13 cellular contexts compared by ENCODE assay signal in genomic region chr10:127041561-127041960, GRCh38.
DNase-seq lines count a peak whose midpoint lies in the region; ATAC-seq and TF ChIP-seq lines count a peak whose summit lies in the region.
"Had no signal": no experiment of that assay in that cellular context is flagged by ENCODE, and none has a peak within 500 bp of the region (broad histone marks: within the 10 kb centered on the region; RNA-seq: fewer than 3 reads in every experiment).

No MANE protein-coding gene starts in this region.

- ATAC-seq in left lung (peak; percentile 47), GM21825 (IDR thresholded peaks at IDR 0.05; ENCODE audit: unreplicated experiment) (no peak)
- ATAC-seq: stimulated activated memory B cell treated with anti-CD40 and anti-IgM and Interleukin-4, amounts not matched to agents 10 μg/mL and 1 μg/mL and 100 μg/mL, for 72 hours had no signal

- no peaks in the 10 kb centered on the region for H3K4me1 ChIP-seq in left lung
- H3K4me1 ChIP-seq: vagina had no signal

- no peaks in the 10 kb centered on the region for H3K9me3 ChIP-seq in left lung
- H3K9me3 ChIP-seq: vagina had no signal

- no peaks in the 10 kb centered on the region for H3K27me3 ChIP-seq in left lung
- H3K27me3 ChIP-seq: vagina had no signal

- intact Hi-C loops in left lung (cut with DNase I): no loop called here

- no peak overlapping the region for H3K4me3 ChIP-seq in choroid plexus epithelial cell (ENCODE audit: low read depth, low read length)
- no peak overlapping the region for H3K4me3 ChIP-seq in left lung
- H3K4me3 ChIP-seq: vagina had no signal

- peaks cover 0 to 43% of the 10 kb centered on the region in 2 donors for H3K36me3 ChIP-seq in left lung

- H3K27ac ChIP-seq in left lung: no peak overlapping the region
- H3K27ac ChIP-seq: vagina had no signal

- no peak; the same call in 1 of the 2 replicates for TF ChIP-seq CTCF in AG09319 (IDR thresholded peaks at IDR 0.05; ENCODE audit: low read depth, low read length)
- TF ChIP-seq CTCF in choroid plexus epithelial cell (conservative IDR thresholded peaks at IDR 0.05; ENCODE audit: low read depth, low read length): no peak
- no peak for TF ChIP-seq CTCF in left lung (IDR thresholded peaks at IDR 0.05)

- peak; percentile 68 for DNase-seq in AG09319 (ENCODE audit: extremely low read depth, low read depth)
- DNase-seq in HT1080 (ENCODE audit: low read depth): peak; percentile 78
- DNase-seq in choroid plexus epithelial cell (ENCODE audit: low read depth): peak; percentile 86
- DNase-seq in left lung: no peak
- no peak for DNase-seq in hepatic stellate cell (ENCODE audit: low spot score)
- no peak for DNase-seq in NCI-H774 (lab: John Stamatoyannopoulos, UW)
- DNase-seq in NCI-H526 treated with DMSO at 0.1 percent for 48 hours (lab: John Stamatoyannopoulos, UW): no peak
- DNase-seq: activated CD4-positive, CD25-positive, alpha-beta regulatory T cell; activated naive CD8-positive, alpha-beta T cell treated with anti-CD3 and anti-CD28 coated beads, Interleukin-2, amount 10 ng/mL, durations not matched to agents 7 days and 5 days; stimulated activated CD4-positive, alpha-beta T cell treated with anti-CD3 and anti-CD28 coated beads, Interleukin-4, amount 100 ng/mL, for 24 hours had no signal

Comparison
In these comparisons a context has a peak if more than half of its experiments do, and no peak if none do; other contexts are left out.
1. DNase-seq: peak in AG09319 (single experiment), HT1080 (single experiment) and choroid plexus epithelial cell (single experiment); none in left lung (0 of 2), hepatic stellate cell (single experiment), NCI-H774 (single experiment) and NCI-H526 treated with DMSO at 0.1 percent for 48 hours (single experiment).